In genomic region chr15:74801311-74801997, GRCh38 we compare ENCODE assay signal across 16 cellular contexts. TPM values are rescaled to one million over a fixed set of nuclear protein-coding genes. Genes with fewer than 3 reads are reported as not detected.
DNase-seq lines count a peak whose midpoint lies in the region; ATAC-seq and TF ChIP-seq lines count a peak whose summit lies in the region.
"Had no signal": no experiment of that assay in that cellular context is flagged by ENCODE, and none has a peak within 500 bp of the region (broad histone marks: within the 10 kb centered on the region; RNA-seq: fewer than 3 reads in every experiment).

No MANE protein-coding gene starts in this region.

- no peaks in the 10 kb centered on the region for H3K36me3 Mint-ChIP-seq in natural killer cell
- peaks cover 6% of the 10 kb centered on the region for H3K36me3 Mint-ChIP-seq in natural killer cell treated with Interleukin-12 subunit alpha and Interleukin-12 subunit beta and Interleukin-15 and Interleukin-18, amount 100 ng/mL, for 72 hours
- H3K36me3 Mint-ChIP-seq in dendritic cell treated with granulocyte-macrophage colony-stimulating factor and Interleukin-4, amounts not matched to agents 40 ng/mL and 50 ng/mL, for 4 days (ENCODE audit: low read depth): peaks cover 84% of the 10 kb centered on the region

- H3K4me1 Mint-ChIP-seq in natural killer cell: peaks cover 16 to 45% of the 10 kb centered on the region in 2 donors
- peaks cover 31 to 34% of the 10 kb centered on the region in 2 donors for H3K4me1 Mint-ChIP-seq in natural killer cell treated with Interleukin-12 subunit alpha and Interleukin-12 subunit beta and Interleukin-15 and Interleukin-18, amount 100 ng/mL, for 72 hours (ENCODE audit: low read depth in 2 of 2)
- peaks cover 44% of the 10 kb centered on the region for H3K4me1 Mint-ChIP-seq in dendritic cell treated with granulocyte-macrophage colony-stimulating factor and Interleukin-4, amounts not matched to agents 40 ng/mL and 50 ng/mL, for 4 days (ENCODE audit: low read depth)

- TF ChIP-seq CTCF in natural killer cell (IDR thresholded peaks at IDR 0.05) (no peak), HL-60 (IDR thresholded peaks at IDR 0.05; ENCODE audit: insufficient read depth, low read length) (no peak)

- H3K27ac ChIP-seq in HL-60 (replicated peaks): peak overlapping the region; percentile 63
- H3K27ac ChIP-seq: SJSA1 had no signal

- H3K4me3 Mint-ChIP-seq in natural killer cell: no peak overlapping the region
- H3K4me3 Mint-ChIP-seq in natural killer cell treated with Interleukin-12 subunit alpha and Interleukin-12 subunit beta and Interleukin-15 and Interleukin-18, amount 100 ng/mL, for 72 hours: no peak overlapping the region
- H3K4me3 Mint-ChIP-seq in dendritic cell treated with granulocyte-macrophage colony-stimulating factor and Interleukin-4, amounts not matched to agents 40 ng/mL and 50 ng/mL, for 4 days: no peak overlapping the region

- DNase-seq in natural killer cell (no peak), HL-60 (ENCODE audit: low read depth in 1 of 2, low spot score in 1 of 2) (no peak), NCI-H2171 treated with DMSO at 0.1 percent for 48 hours (lab: John Stamatoyannopoulos, UW) (no peak)
- DNase-seq in natural killer cell treated with Interleukin-12 subunit alpha and Interleukin-12 subunit beta and Interleukin-15 and Interleukin-18, amount 100 ng/mL, for 72 hours (ENCODE audit: low spot score): no peak
- DNase-seq: NCI-H1436 treated with DMSO at 0.1 percent for 48 hours; NCI-H2081 treated with DMSO at 0.1 percent for 48 hours; NCI-H226; NCI-H526; NK-92 treated with Interleukin-12 subunit alpha and Interleukin-12 subunit beta, amount 100 ng/mL, for 24 hours had no signal

- no peak overlapping the region for H3K4me3 ChIP-seq in HL-60 (replicated peaks; ENCODE audit: insufficient read depth, low read length)
- H3K4me3 ChIP-seq: BLaER1 treated with 17β-estradiol and CSF1 and Interleukin-3, amounts not matched to agents 10 nM and 100 nM; HAP-1; SJSA1 had no signal

- no peaks in the 10 kb centered on the region for H3K27me3 ChIP-seq in HL-60 (ENCODE audit: insufficient read depth, poor library complexity, severe bottlenecking)
- H3K27me3 ChIP-seq: BLaER1 treated with 17β-estradiol and CSF1 and Interleukin-3, amounts not matched to agents 10 nM and 100 nM; SJSA1 had no signal

- no peaks in the 10 kb centered on the region for H3K9me3 Mint-ChIP-seq in natural killer cell
- H3K9me3 Mint-ChIP-seq in natural killer cell treated with Interleukin-12 subunit alpha and Interleukin-12 subunit beta and Interleukin-15 and Interleukin-18, amount 100 ng/mL, for 72 hours: no peaks in the 10 kb centered on the region
- no peaks in the 10 kb centered on the region for H3K9me3 Mint-ChIP-seq in dendritic cell treated with granulocyte-macrophage colony-stimulating factor and Interleukin-4, amounts not matched to agents 40 ng/mL and 50 ng/mL, for 4 days

- peak overlapping the region; percentile 51 to 92 for H3K27ac Mint-ChIP-seq in natural killer cell
- H3K27ac Mint-ChIP-seq in natural killer cell treated with Interleukin-12 subunit alpha and Interleukin-12 subunit beta and Interleukin-15 and Interleukin-18, amount 100 ng/mL, for 72 hours: no peak overlapping the region
- H3K27ac Mint-ChIP-seq in dendritic cell treated with granulocyte-macrophage colony-stimulating factor and Interleukin-4, amounts not matched to agents 40 ng/mL and 50 ng/mL, for 4 days: peak overlapping the region; percentile 77

- H3K27me3 Mint-ChIP-seq in natural killer cell (ENCODE audit: low read depth in 2 of 2): no peaks in the 10 kb centered on the region
- H3K27me3 Mint-ChIP-seq in natural killer cell treated with Interleukin-12 subunit alpha and Interleukin-12 subunit beta and Interleukin-15 and Interleukin-18, amount 100 ng/mL, for 72 hours: no peaks in the 10 kb centered on the region
- H3K27me3 Mint-ChIP-seq in dendritic cell treated with granulocyte-macrophage colony-stimulating factor and Interleukin-4, amounts not matched to agents 40 ng/mL and 50 ng/mL, for 4 days: peaks cover 2% of the 10 kb centered on the region

- intact Hi-C loops in natural killer cell (cut with micrococcal nuclease): loop anchor here (2.0 kb wide), 1 partner anchor 15 kb away; no protein-coding TSS in a partner anchor
- intact Hi-C loops in dendritic cell treated with granulocyte-macrophage colony-stimulating factor and Interleukin-4, amounts not matched to agents 40 ng/mL and 50 ng/mL, for 4 days (cut with micrococcal nuclease): loop anchor here (2.0 kb wide), 1 partner anchor 15 kb away; no protein-coding TSS in a partner anchor

- ATAC-seq in natural killer cell (no peak), HG02938 (IDR thresholded peaks at IDR 0.05; ENCODE audit: unreplicated experiment) (no peak), HG03457 (IDR thresholded peaks at IDR 0.05; ENCODE audit: unreplicated experiment) (no peak)
- no peak for ATAC-seq in natural killer cell treated with Interleukin-12 subunit alpha and Interleukin-12 subunit beta and Interleukin-15 and Interleukin-18, amount 100 ng/mL, for 72 hours

RNA-seq across cellular contexts. Expression of gene LMAN1L, which starts 11.2 kb away (rescaled TPM):
- total RNA-seq in natural killer cell: 1 to 10 TPM in 1 of 3 donors, under 1 TPM in 2; 0.72 to 1.1 (median 0.94) TPM
- 1 to 10 TPM; 3.4 to 4.9 TPM for total RNA-seq in natural killer cell treated with Interleukin-12 subunit alpha and Interleukin-12 subunit beta and Interleukin-15 and Interleukin-18, amount 100 ng/mL, for 72 hours
- total RNA-seq: Caco-2, SJSA1 had no signal

RNA-seq across cellular contexts. Expression of gene CSK, which starts 19.6 kb away (rescaled TPM):
- 100 to 1,000 TPM; 282 to 334 (median 287) TPM for total RNA-seq in natural killer cell
- total RNA-seq in natural killer cell treated with Interleukin-12 subunit alpha and Interleukin-12 subunit beta and Interleukin-15 and Interleukin-18, amount 100 ng/mL, for 72 hours: 100 to 1,000 TPM; 323 TPM

RNA-seq across cellular contexts. Expression of gene CPLX3, which starts 25.0 kb away (rescaled TPM):
- total RNA-seq in natural killer cell: under 1 TPM in 2 of 3 donors, not detected in 1; 0.16 to 0.93 TPM
- 1 to 10 TPM in 1 of 2 donors, under 1 TPM in 1; 0.43 to 1.7 TPM for total RNA-seq in natural killer cell treated with Interleukin-12 subunit alpha and Interleukin-12 subunit beta and Interleukin-15 and Interleukin-18, amount 100 ng/mL, for 72 hours
- total RNA-seq: Caco-2, SJSA1 had no signal

RNA-seq across cellular contexts. Expression of gene ULK3, which starts 41.5 kb away (rescaled TPM):
- 10 to 100 TPM; 54.8 to 75.1 (median 64.7) TPM for total RNA-seq in natural killer cell
- 10 to 100 TPM; 39.1 to 74.7 TPM for total RNA-seq in natural killer cell treated with Interleukin-12 subunit alpha and Interleukin-12 subunit beta and Interleukin-15 and Interleukin-18, amount 100 ng/mL, for 72 hours

RNA-seq across cellular contexts. Expression of gene CYP1A2, which starts 52.8 kb away (rescaled TPM):
- not detected for total RNA-seq in natural killer cell
- total RNA-seq in natural killer cell treated with Interleukin-12 subunit alpha and Interleukin-12 subunit beta and Interleukin-15 and Interleukin-18, amount 100 ng/mL, for 72 hours: not detected
- total RNA-seq: Caco-2, SJSA1 had no signal

Comparison
In these comparisons a context has a peak if more than half of its experiments do, and no peak if none do; other contexts are left out.
1. H3K27ac Mint-ChIP-seq: peak in natural killer cell (2 of 2) and dendritic cell treated with granulocyte-macrophage colony-stimulating factor and Interleukin-4, amounts not matched to agents 40 ng/mL and 50 ng/mL, for 4 days (single experiment); none in natural killer cell treated with Interleukin-12 subunit alpha and Interleukin-12 subunit beta and Interleukin-15 and Interleukin-18, amount 100 ng/mL, for 72 hours (0 of 2).